ENCODE assay signal across 9 cellular contexts in genomic region chr16:47141773-47142468, GRCh38. TPM values are rescaled to one million over a fixed set of nuclear protein-coding genes. Genes with fewer than 3 reads are reported as not detected.
DNase-seq lines count a peak whose midpoint lies in the region; ATAC-seq, FAIRE-seq and TF ChIP-seq lines count a peak whose summit lies in the region.
"Had no signal": no experiment of that assay in that cellular context is flagged by ENCODE, and none has a peak within 500 bp of the region (broad histone marks: within the 10 kb centered on the region; RNA-seq: fewer than 3 reads in every experiment).

No MANE protein-coding gene starts in this region.

- H3K4me1 ChIP-seq in kidney (ENCODE audit: control insufficient read depth in 1 of 2, insufficient read depth in 1 of 2, low read depth in 1 of 2, low read length in 2 of 2) = peaks cover 5 to 8% of the 10 kb centered on the region in 2 donors

- TF ChIP-seq CTCF in kidney (IDR thresholded peaks at IDR 0.05; ENCODE audit: borderline replicate concordance, extremely low read depth, insufficient read depth) = peak; percentile 92

- ATAC-seq in GM18909 (IDR thresholded peaks at IDR 0.05; ENCODE audit: poor library complexity, unreplicated experiment) (peak; percentile 55), HG03159 (IDR thresholded peaks at IDR 0.05; ENCODE audit: unreplicated experiment) (peak; percentile 55)

- intact Hi-C loops in kidney (cut with DNase I) = loop anchor here (5.0 kb wide), 1 partner anchor 1020 kb away; no protein-coding TSS in a partner anchor

- H3K27ac ChIP-seq in kidney (ENCODE audit: low read depth in 2 of 2, low read length in 2 of 2) = no peak overlapping the region

- peak overlapping the region; percentile 66 to 72 for H3K4me3 ChIP-seq in kidney (ENCODE audit: low read length in 2 of 2)

- FAIRE-seq in kidney (lab: Jason Lieb, UNC) = peak; percentile 55
- FAIRE-seq: colon had no signal

- H3K36me3 ChIP-seq in kidney (ENCODE audit: control insufficient read depth in 1 of 2, insufficient read depth in 2 of 2, low read length in 2 of 2) = no peaks in the 10 kb centered on the region

- peak overlapping the region in 1 of 2 donors; percentile 37 for H3K9ac ChIP-seq in kidney (ENCODE audit: low read length in 2 of 2)

- DNase-seq in AG20443 (ENCODE audit: low spot score) (peak; percentile 87), NCI-H2227 treated with DMSO at 0.1 percent for 48 hours (lab: John Stamatoyannopoulos, UW) (peak; percentile 75), cerebellar cortex (ENCODE audit: low spot score) (peak; percentile 98), kidney (peak; percentile 88)
- peak; percentile 75 for DNase-seq in activated CD4-positive, CD25-positive, alpha-beta regulatory T cell treated with anti-CD3 and anti-CD28 coated beads, Interleukin-2, amount 50 U/mL, for 16 hours (ENCODE audit: low read depth, low spot score)
- peak; percentile 56 to 58 for DNase-seq in stimulated activated CD4-positive, alpha-beta T cell treated with anti-CD3 and anti-CD28 coated beads, Interleukin-1b, Interleukin-23, amount 100 ng/mL, for 1 hour (ENCODE audit: low read depth in 2 of 2)

- H3K9me3 ChIP-seq in kidney (ENCODE audit: control insufficient read depth in 1 of 2, low read length in 2 of 2) = no peaks in the 10 kb centered on the region

RNA-seq across cellular contexts. Expression of gene NETO2, which starts 1.8 kb away (rescaled TPM):
- total RNA-seq in kidney = 4.8 TPM
- polyA plus RNA-seq in kidney (ENCODE audit: insufficient read depth, low read depth, low replicate concordance) = 1.4 TPM
